ENCODE assay signal across 20 cellular contexts in the genomic region with DNA sequence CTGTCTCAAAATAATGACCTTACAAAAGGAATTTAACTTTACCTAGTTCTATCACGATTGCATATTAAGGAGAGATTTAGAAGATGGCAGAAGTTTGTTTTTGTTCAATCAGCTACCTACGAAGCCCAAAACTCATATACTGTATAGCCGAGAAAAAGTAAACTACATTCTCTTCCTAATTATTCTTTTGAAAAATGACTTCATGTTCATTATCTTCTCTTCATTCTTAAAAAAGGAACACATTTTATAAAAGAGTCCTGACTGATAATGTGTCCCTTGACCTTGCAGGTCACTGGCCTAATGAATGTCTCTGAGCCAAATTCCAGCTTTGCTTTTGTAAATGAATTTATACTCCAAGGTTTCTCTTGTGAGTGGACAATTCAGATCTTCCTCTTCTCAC. TPM values are rescaled to one million over a fixed set of nuclear protein-coding genes. Genes with fewer than 3 reads are reported as not detected.
"Had no signal": no experiment of that assay in that cellular context is flagged by ENCODE, and none has a peak within 500 bp of the region (broad histone marks: within the 10 kb centered on the region; RNA-seq: fewer than 3 reads in every experiment).

A gene with protein sequence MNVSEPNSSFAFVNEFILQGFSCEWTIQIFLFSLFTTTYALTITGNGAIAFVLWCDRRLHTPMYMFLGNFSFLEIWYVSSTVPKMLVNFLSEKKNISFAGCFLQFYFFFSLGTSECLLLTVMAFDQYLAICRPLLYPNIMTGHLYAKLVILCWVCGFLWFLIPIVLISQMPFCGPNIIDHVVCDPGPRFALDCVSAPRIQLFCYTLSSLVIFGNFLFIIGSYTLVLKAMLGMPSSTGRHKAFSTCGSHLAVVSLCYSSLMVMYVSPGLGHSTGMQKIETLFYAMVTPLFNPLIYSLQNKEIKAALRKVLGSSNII (plus strand): TSS at position 301 of the 400 bp plus-strand sequence. CDS start 0 bp downstream, at position 301.

RNA-seq across cellular contexts. Expression of the gene that starts here (rescaled TPM):
- total RNA-seq: activated naive CD4-positive, alpha-beta T cell treated with anti-CD3 and anti-CD28 coated beads for 36 hours; activated naive CD4-positive, alpha-beta T cell treated with anti-CD3 and anti-CD28 coated beads, Interleukin-2, amount 50 U/mL, for 72 hours; activated naive CD8-positive, alpha-beta T cell treated with anti-CD3 and anti-CD28 coated beads for 36 hours; activated naive CD8-positive, alpha-beta T cell treated with anti-CD3 and anti-CD28 coated beads, Interleukin-2, amount 10 ng/mL, durations not matched to agents 7 days and 5 days; activated T-cell treated with anti-CD3 and anti-CD28 coated beads, Interleukin-2, amount 50 U/mL, for 4 hours; activated T-cell treated with anti-CD3 and anti-CD28 coated beads, Interleukin-2, amount 50 U/mL, for 72 hours; activated T-helper 1 cell treated with anti-CD3 and anti-CD28 coated beads, Interleukin-12 subunit alpha, Interleukin-12 subunit beta, Interleukin-2, Interleukin-4 antibody, amounts not matched to agents 30 ng/mL and 10 ng/mL and 1 ng/mL, durations not matched to agents 14 hours and 24 hours and 36 hours; activated T-helper 17 cell treated with anti-CD3 and anti-CD28 coated beads, Interleukin-2, amount 50 U/mL, for 72 hours; activated T-helper 2 cell treated with anti-CD3 and anti-CD28 coated beads, Interferon-gamma antibody, Interleukin-2, Interleukin-4, amounts not matched to agents 10 μg/mL and 5 μg/mL and 100 μg/mL, durations not matched to agents 14 hours and 24 hours and 36 hours; adrenal gland; aorta; ascending aorta; astrocyte; body of pancreas; breast epithelium; bronchial epithelial cell; cardiac muscle cell; cardiac septum; cerebellum; chondrocyte had no signal
- polyA plus RNA-seq: adrenal gland, aorta, cardiac muscle cell had no signal
